11 cellular contexts compared by ENCODE assay signal in genomic region chr14:21219561-21220111, GRCh38. TPM values are rescaled to one million over a fixed set of nuclear protein-coding genes. Genes with fewer than 3 reads are reported as not detected.
A peak's percentile ranks its signal among the peaks of the same experiment; 100 is the strongest.
DNase-seq lines count a peak whose midpoint lies in the region; ATAC-seq and TF ChIP-seq lines count a peak whose summit lies in the region.
"Had no signal": no experiment of that assay in that cellular context is flagged by ENCODE, and none has a peak within 500 bp of the region (broad histone marks: within the 10 kb centered on the region; RNA-seq: fewer than 3 reads in every experiment).

No MANE protein-coding gene starts in this region.

- H3K27me3 ChIP-seq in CD8-positive, alpha-beta T cell (ENCODE audit: insufficient read depth, low read length): no peaks in the 10 kb centered on the region

- H3K4me1 Mint-ChIP-seq in CD8-positive, alpha-beta T cell (ENCODE audit: low read depth): peaks cover 75% of the 10 kb centered on the region
- H3K4me1 Mint-ChIP-seq in brain (peaks cover 78% of the 10 kb centered on the region), nephron progenitor cell (peaks cover 19% of the 10 kb centered on the region)

- H3K36me3 Mint-ChIP-seq in CD8-positive, alpha-beta T cell: peaks cover 86% of the 10 kb centered on the region
- H3K36me3 Mint-ChIP-seq in brain (peaks cover 99% of the 10 kb centered on the region), nephron progenitor cell (ENCODE audit: low read depth) (peaks cover 91% of the 10 kb centered on the region)

- CTCF ChIA-PET in CD8-positive, alpha-beta T cell (lab: Charles Lee): interaction anchor here (1.0 kb wide), 1 partner anchor 35 kb away, joined by 3 read pairs; no protein-coding TSS in a partner anchor

- no peak overlapping the region for H3K4me3 ChIP-seq in CD8-positive, alpha-beta T cell (ENCODE audit: low read depth, low read length)
- H3K4me3 ChIP-seq in HFF-Myc (replicated peaks; ENCODE audit: low read depth, low read length): no peak overlapping the region

- no peak for ATAC-seq in CD8-positive, alpha-beta T cell
- ATAC-seq in HG02571 (IDR thresholded peaks at IDR 0.05; ENCODE audit: unreplicated experiment): no peak

- no peaks in the 10 kb centered on the region for H3K27me3 Mint-ChIP-seq in CD8-positive, alpha-beta T cell (ENCODE audit: low read depth)
- H3K27me3 Mint-ChIP-seq in brain: no peaks in the 10 kb centered on the region
- H3K27me3 Mint-ChIP-seq in nephron progenitor cell (ENCODE audit: low read depth, poor library complexity): no peaks in the 10 kb centered on the region

- peaks cover 36% of the 10 kb centered on the region for H3K36me3 ChIP-seq in CD8-positive, alpha-beta T cell (ENCODE audit: insufficient read depth, low read length)

- H3K9me3 Mint-ChIP-seq in CD8-positive, alpha-beta T cell: no peaks in the 10 kb centered on the region
- H3K9me3 Mint-ChIP-seq in brain: no peaks in the 10 kb centered on the region
- H3K9me3 Mint-ChIP-seq in nephron progenitor cell: no peaks in the 10 kb centered on the region

- H3K27ac ChIP-seq in CD8-positive, alpha-beta T cell (ENCODE audit: low read depth, low read length): no peak overlapping the region

- no peak overlapping the region for H3K4me3 Mint-ChIP-seq in CD8-positive, alpha-beta T cell
- peak overlapping the region in 1 of 5 experiments; percentile 1 for H3K4me3 Mint-ChIP-seq in brain
- H3K4me3 Mint-ChIP-seq in nephron progenitor cell: no peak overlapping the region

- no peaks in the 10 kb centered on the region for H3K9me3 ChIP-seq in CD8-positive, alpha-beta T cell (ENCODE audit: low read length)

- DNase-seq in CD8-positive, alpha-beta T cell: no peak
- DNase-seq in HFF-Myc (ENCODE audit: extremely low read depth, low read depth) (peak; percentile 22), nephron progenitor cell (no peak), AG08395 (ENCODE audit: low spot score) (no peak), NCI-H446 treated with DMSO at 0.1 percent for 48 hours (lab: John Stamatoyannopoulos, UW) (no peak)
- DNase-seq: activated CD4-positive, alpha-beta T cell treated with anti-CD3 and anti-CD28 coated beads for 4 hours; aorta; MV-4-11; NCI-H510A had no signal

- POLR2A ChIA-PET in CD8-positive, alpha-beta T cell (lab: Charles Lee): no interaction called here

- H3K27ac Mint-ChIP-seq in CD8-positive, alpha-beta T cell: peak overlapping the region; percentile 37
- H3K27ac Mint-ChIP-seq in brain (peak overlapping the region in 4 of 5 experiments; percentile 14 to 62 (median 40)), nephron progenitor cell (peak overlapping the region; percentile 26)

- no peak for TF ChIP-seq CTCF in CD8-positive, alpha-beta T cell (IDR thresholded peaks at IDR 0.05)
- TF ChIP-seq CTCF in HFF-Myc (IDR thresholded peaks at IDR 0.05; ENCODE audit: low read depth, low read length, missing control alignments) (no peak), brain (conservative IDR thresholded peaks at IDR 0.05) (no peak), nephron progenitor cell (IDR thresholded peaks at IDR 0.05) (no peak)

- H3K4me1 ChIP-seq in CD8-positive, alpha-beta T cell (ENCODE audit: insufficient read depth, low read length): peaks cover 52% of the 10 kb centered on the region

- intact Hi-C loops in CD8-positive, alpha-beta T cell (cut with DNase I, micrococcal nuclease): loop anchor here (2.0 to 10.0 kb wide), 3 partner anchors 13 to 45 kb away; partner anchors contain the start of gene HNRNPC (in 1 of the 2)

RNA-seq across cellular contexts. Expression of gene HNRNPC, which starts 49.6 kb away (rescaled TPM):
- total RNA-seq in CD8-positive, alpha-beta T cell: 100 to 1,000 TPM; 621 to 624 TPM
- 735 TPM for polyA plus RNA-seq in brain (ENCODE audit: insufficient read depth, low read depth, low replicate concordance)
